In the genomic region with DNA sequence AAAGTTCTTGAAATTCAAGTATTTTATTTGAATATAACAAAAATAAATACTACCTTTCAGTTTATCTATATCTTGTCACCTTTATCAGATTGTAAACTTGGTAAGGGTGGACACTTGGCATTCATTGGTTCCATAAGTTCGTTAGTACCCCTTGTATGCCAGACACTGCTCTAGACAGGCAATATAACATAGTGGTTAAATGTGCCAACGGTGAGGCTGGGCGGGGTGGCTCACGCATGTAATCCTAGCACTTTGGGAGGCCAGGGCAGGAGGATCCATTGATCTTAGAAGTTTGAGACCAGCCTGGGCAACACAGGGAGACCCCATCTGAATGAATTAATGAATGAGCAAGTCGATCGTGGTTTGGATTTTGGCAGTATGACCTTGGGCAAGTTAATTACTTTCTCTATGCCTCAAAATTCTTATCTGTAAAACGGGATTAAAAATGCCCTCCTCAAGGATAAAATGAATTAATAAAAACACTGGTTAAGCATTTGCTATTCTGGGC, we compare ENCODE assay signal across 16 cellular contexts. TPM values are rescaled to one million over a fixed set of nuclear protein-coding genes. Genes with fewer than 3 reads are reported as not detected.
DNase-seq lines count a peak whose midpoint lies in the region; ATAC-seq and TF ChIP-seq lines count a peak whose summit lies in the region.
"Had no signal": no experiment of that assay in that cellular context is flagged by ENCODE, and none has a peak within 500 bp of the region (broad histone marks: within the 10 kb centered on the region; RNA-seq: fewer than 3 reads in every experiment).

No MANE protein-coding gene starts in this region.

- H3K4me3 Mint-ChIP-seq in activated CD4-positive, alpha-beta T cell treated with anti-CD3 and anti-CD28 coated beads, Interleukin-2, amount 10 ng/mL, durations not matched to agents 24 days and 14 days = no peak overlapping the region
- no peak overlapping the region for H3K4me3 Mint-ChIP-seq in WTC11

- intact Hi-C loops in activated CD4-positive, alpha-beta T cell treated with anti-CD3 and anti-CD28 coated beads, Interleukin-2, amount 10 ng/mL, durations not matched to agents 24 days and 14 days (cut with micrococcal nuclease) = loop anchor here (5.0 kb wide), 1 partner anchor 73 kb away; no protein-coding TSS in a partner anchor

- peak overlapping the region; percentile 79 for H3K27ac Mint-ChIP-seq in activated CD4-positive, alpha-beta T cell treated with anti-CD3 and anti-CD28 coated beads, Interleukin-2, amount 10 ng/mL, durations not matched to agents 24 days and 14 days
- H3K27ac Mint-ChIP-seq in WTC11 = peak overlapping the region; percentile 57; the same call in 1 of the 2 replicates

- H3K36me3 Mint-ChIP-seq in activated CD4-positive, alpha-beta T cell treated with anti-CD3 and anti-CD28 coated beads, Interleukin-2, amount 10 ng/mL, durations not matched to agents 24 days and 14 days (ENCODE audit: low read depth) = peaks cover 24% of the 10 kb centered on the region
- peaks cover 19% of the 10 kb centered on the region for H3K36me3 Mint-ChIP-seq in WTC11

- peaks cover 0 to 60% of the 10 kb centered on the region in 2 donors for H3K4me1 ChIP-seq in right atrium auricular region
- peaks cover 25 to 36% (median 35%) of the 10 kb centered on the region in 3 donors for H3K4me1 ChIP-seq in skeletal muscle tissue (ENCODE audit: control insufficient read depth in 3 of 3, insufficient read depth in 3 of 3, low read length in 3 of 3)

- H3K27me3 ChIP-seq in right atrium auricular region (no peaks in the 10 kb centered on the region), skeletal muscle tissue (ENCODE audit: control insufficient read depth in 3 of 3, insufficient read depth in 3 of 3, low read length in 3 of 3) (no peaks in the 10 kb centered on the region)
- H3K27me3 ChIP-seq: upper lobe of left lung had no signal

- ATAC-seq in WTC11 = no peak
- ATAC-seq: A549 had no signal

- CTCF ChIA-PET in WTC11 (lab: Charles Lee) = interaction anchor here (1.0 kb wide), 1 partner anchor 130 kb away, joined by 4 read pairs; a partner anchor contains a TSS

- DNase-seq in activated CD4-positive, alpha-beta T cell treated with anti-CD3 and anti-CD28 coated beads, Interleukin-2, amount 10 ng/mL, durations not matched to agents 24 days and 14 days = no peak
- no peak for DNase-seq in activated CD4-positive, alpha-beta T cell treated with anti-CD3 and anti-CD28 coated beads for 1 hour
- no peak for DNase-seq in WTC11 (ENCODE audit: low spot score)
- no peak for DNase-seq in right atrium auricular region (ENCODE audit: low spot score)
- DNase-seq in GM19240 (ENCODE audit: insufficient read length, low spot score) = no peak
- DNase-seq in occipital lobe (lab: John Stamatoyannopoulos, UW) = no peak
- no peak for DNase-seq in NCI-H1436 (lab: John Stamatoyannopoulos, UW)
- DNase-seq: activated T-cell treated with anti-CD3 and anti-CD28 coated beads for 4 hours, cerebellar nuclear complex, DMS153, erythroblast, mesendoderm, upper lobe of left lung had no signal

- H3K9ac ChIP-seq in skeletal muscle tissue (ENCODE audit: low read depth in 1 of 3, low read length in 3 of 3) = peak overlapping the region in 2 of 3 donors; percentile 10 to 12

- peaks cover 22% of the 10 kb centered on the region for H3K4me1 Mint-ChIP-seq in activated CD4-positive, alpha-beta T cell treated with anti-CD3 and anti-CD28 coated beads, Interleukin-2, amount 10 ng/mL, durations not matched to agents 24 days and 14 days
- H3K4me1 Mint-ChIP-seq in WTC11 = no peaks in the 10 kb centered on the region

- peaks cover 17% of the 10 kb centered on the region for H3K36me3 ChIP-seq in right atrium auricular region
- peaks cover 3 to 14% (median 10%) of the 10 kb centered on the region in 3 donors for H3K36me3 ChIP-seq in skeletal muscle tissue (ENCODE audit: control insufficient read depth in 3 of 3, insufficient read depth in 3 of 3, low read length in 3 of 3)

- H3K4me3 ChIP-seq in right atrium auricular region = no peak overlapping the region
- no peak overlapping the region for H3K4me3 ChIP-seq in skeletal muscle tissue (ENCODE audit: low read length in 3 of 3)
- H3K4me3 ChIP-seq: A549, upper lobe of left lung had no signal

- TF ChIP-seq CTCF in WTC11 (IDR thresholded peaks at IDR 0.05) (no peak), right atrium auricular region (IDR thresholded peaks at IDR 0.05) (no peak)

- H3K9me3 Mint-ChIP-seq in activated CD4-positive, alpha-beta T cell treated with anti-CD3 and anti-CD28 coated beads, Interleukin-2, amount 10 ng/mL, durations not matched to agents 24 days and 14 days = no peaks in the 10 kb centered on the region
- no peaks in the 10 kb centered on the region for H3K9me3 Mint-ChIP-seq in WTC11

- H3K9me3 ChIP-seq in right atrium auricular region (no peaks in the 10 kb centered on the region), skeletal muscle tissue (ENCODE audit: control insufficient read depth in 3 of 3, low read length in 3 of 3) (no peaks in the 10 kb centered on the region)
- H3K9me3 ChIP-seq: A549, upper lobe of left lung had no signal

- H3K27ac ChIP-seq in right atrium auricular region = peak overlapping the region; percentile 76 to 90
- peak overlapping the region; percentile 91 for H3K27ac ChIP-seq in skeletal muscle tissue (ENCODE audit: low read depth, low read length)
- H3K27ac ChIP-seq: A549, RWPE1 had no signal

- no peaks in the 10 kb centered on the region for H3K27me3 Mint-ChIP-seq in activated CD4-positive, alpha-beta T cell treated with anti-CD3 and anti-CD28 coated beads, Interleukin-2, amount 10 ng/mL, durations not matched to agents 24 days and 14 days
- H3K27me3 Mint-ChIP-seq in WTC11 (ENCODE audit: low read depth) = no peaks in the 10 kb centered on the region

- POLR2A ChIA-PET in WTC11 (lab: Charles Lee) = interaction anchor here (0.6 kb wide), 1 partner anchor 98 kb away, joined by 4 read pairs; no protein-coding TSS in a partner anchor

TF ChIP-seq in WTC11, 78 proteins besides CTCF, POLR2A, EP300 and RAD21:
- TF ChIP-seq ZNF121 (CRISPR knock-in tag; IDR thresholded peaks at IDR 0.05) = peak; percentile 52; the same call in 1 of the 2 replicates
- no peak for TF ChIP-seq CREB1 (CRISPR knock-in tag; IDR thresholded peaks at IDR 0.05)

RNA-seq across cellular contexts. Expression of a gene that starts 26.3 kb away (rescaled TPM):
- total RNA-seq in activated CD4-positive, alpha-beta T cell treated with anti-CD3 and anti-CD28 coated beads, Interleukin-2, amount 10 ng/mL, durations not matched to agents 24 days and 14 days = 17.0 and 19.4 TPM in 2 replicates
- 22.1 to 29.3 TPM (median 26.9 TPM) in 3 replicates for total RNA-seq in WTC11 (2021)
- 1 to 10 TPM; 1.2 to 1.4 TPM for total RNA-seq in right atrium auricular region
- total RNA-seq in skeletal muscle tissue = 0.52 TPM
- total RNA-seq in occipital lobe = 3.0 TPM

RNA-seq across cellular contexts. Expression of a gene that starts 43.6 kb away (rescaled TPM):
- total RNA-seq in activated CD4-positive, alpha-beta T cell treated with anti-CD3 and anti-CD28 coated beads, Interleukin-2, amount 10 ng/mL, durations not matched to agents 24 days and 14 days = 7.5 and 9.0 TPM in 2 replicates
- total RNA-seq in WTC11 (2021) = 32.0 to 45.2 TPM (median 41.5 TPM) in 3 replicates
- 10 to 100 TPM; 24.6 to 45.8 TPM for total RNA-seq in right atrium auricular region
- 40.7 TPM for total RNA-seq in skeletal muscle tissue
- 4.5 TPM for total RNA-seq in occipital lobe

RNA-seq across cellular contexts. Expression of a gene that starts 55.6 kb away (rescaled TPM):
- total RNA-seq in activated CD4-positive, alpha-beta T cell treated with anti-CD3 and anti-CD28 coated beads, Interleukin-2, amount 10 ng/mL, durations not matched to agents 24 days and 14 days = 157 and 161 TPM in 2 replicates
- total RNA-seq in WTC11 (2021) (150 to 160 TPM (median 153 TPM) in 3 replicates), right atrium auricular region (10 to 100 TPM; 64.3 to 66.4 TPM), skeletal muscle tissue (51.7 TPM), occipital lobe (80.6 TPM)
